In the genomic region with DNA sequence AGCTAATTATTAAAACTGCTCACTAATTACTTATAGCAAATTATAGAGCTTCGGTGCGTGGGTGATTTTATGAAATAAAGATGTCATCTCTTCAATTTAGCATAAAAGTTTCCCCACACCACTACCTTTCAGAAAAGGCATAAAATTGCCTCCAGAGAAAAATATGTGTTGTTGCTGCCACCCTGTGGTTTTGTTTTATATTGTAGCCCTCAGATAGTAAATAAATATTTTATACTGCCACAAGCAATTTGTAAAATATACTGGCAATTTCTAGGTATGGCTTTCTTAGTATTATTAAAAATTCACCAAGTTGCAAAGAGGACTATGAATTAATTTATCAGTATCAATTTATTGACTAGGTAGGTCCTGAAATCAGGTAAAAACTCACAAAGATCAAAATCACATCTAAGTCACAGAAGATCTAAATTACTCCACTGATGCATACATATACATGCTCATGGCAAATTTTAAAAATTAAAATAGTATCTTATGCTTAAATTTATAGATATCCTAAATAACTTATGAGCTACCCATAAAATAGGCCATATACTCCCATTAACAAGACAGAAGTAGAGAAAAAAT, we compare ENCODE assay signal across 8 cellular contexts. TPM values are rescaled to one million over a fixed set of nuclear protein-coding genes. Genes with fewer than 3 reads are reported as not detected.
DNase-seq lines count a peak whose midpoint lies in the region; ATAC-seq, FAIRE-seq and TF ChIP-seq lines count a peak whose summit lies in the region.

No MANE protein-coding gene starts in this region.

- ATAC-seq in natural killer cell (no peak), left colon (peak; percentile 42), HG03097 (IDR thresholded peaks at IDR 0.05; ENCODE audit: low FRiP score, unreplicated experiment) (no peak)
- no peak for ATAC-seq in natural killer cell treated with Interleukin-12 subunit alpha and Interleukin-12 subunit beta and Interleukin-15 and Interleukin-18, amount 100 ng/mL, for 72 hours

- H3K4me1 Mint-ChIP-seq in natural killer cell, result no peaks in the 10 kb centered on the region
- no peaks in the 10 kb centered on the region for H3K4me1 Mint-ChIP-seq in natural killer cell treated with Interleukin-12 subunit alpha and Interleukin-12 subunit beta and Interleukin-15 and Interleukin-18, amount 100 ng/mL, for 72 hours (ENCODE audit: low read depth in 2 of 2)

- DNase-seq in natural killer cell, result no peak
- no peak for DNase-seq in natural killer cell treated with Interleukin-12 subunit alpha and Interleukin-12 subunit beta and Interleukin-15 and Interleukin-18, amount 100 ng/mL, for 72 hours (ENCODE audit: low spot score)
- no peak for DNase-seq in left colon
- DNase-seq in activated gamma-delta T cell treated with Interleukin-2 at 50 U/mL for 16 hours, result no peak
- no peak for DNase-seq in GM19238 (ENCODE audit: insufficient read length, low spot score)

- H3K27ac Mint-ChIP-seq in natural killer cell, result no peak overlapping the region
- H3K27ac Mint-ChIP-seq in natural killer cell treated with Interleukin-12 subunit alpha and Interleukin-12 subunit beta and Interleukin-15 and Interleukin-18, amount 100 ng/mL, for 72 hours, result no peak overlapping the region

- intact Hi-C loops in natural killer cell (cut with micrococcal nuclease), result no loop called here
- intact Hi-C loops in left colon (cut with DNase I, micrococcal nuclease), result no loop called here

- no peaks in the 10 kb centered on the region for H3K36me3 Mint-ChIP-seq in natural killer cell
- no peaks in the 10 kb centered on the region for H3K36me3 Mint-ChIP-seq in natural killer cell treated with Interleukin-12 subunit alpha and Interleukin-12 subunit beta and Interleukin-15 and Interleukin-18, amount 100 ng/mL, for 72 hours

- H3K27me3 Mint-ChIP-seq in natural killer cell (ENCODE audit: low read depth in 2 of 2), result peaks cover 0 to 7% of the 10 kb centered on the region in 2 donors
- H3K27me3 Mint-ChIP-seq in natural killer cell treated with Interleukin-12 subunit alpha and Interleukin-12 subunit beta and Interleukin-15 and Interleukin-18, amount 100 ng/mL, for 72 hours, result peaks cover 0 to 12% of the 10 kb centered on the region in 2 donors

- H3K4me3 Mint-ChIP-seq in natural killer cell, result no peak overlapping the region
- no peak overlapping the region for H3K4me3 Mint-ChIP-seq in natural killer cell treated with Interleukin-12 subunit alpha and Interleukin-12 subunit beta and Interleukin-15 and Interleukin-18, amount 100 ng/mL, for 72 hours

- TF ChIP-seq CTCF in natural killer cell (IDR thresholded peaks at IDR 0.05), result peak; percentile 35
- peak; percentile 54 for TF ChIP-seq CTCF in LNCAP (IDR thresholded peaks at IDR 0.05)

- peak; percentile 90 for FAIRE-seq in TTC549 (lab: Jason Lieb, UNC)

- H3K9me3 Mint-ChIP-seq in natural killer cell, result no peaks in the 10 kb centered on the region
- H3K9me3 Mint-ChIP-seq in natural killer cell treated with Interleukin-12 subunit alpha and Interleukin-12 subunit beta and Interleukin-15 and Interleukin-18, amount 100 ng/mL, for 72 hours, result no peaks in the 10 kb centered on the region

RNA-seq across cellular contexts. Expression of a gene that starts 26.5 kb away (rescaled TPM):
- 10 to 100 TPM; 13.4 to 18.8 (median 16.7) TPM for total RNA-seq in natural killer cell
- 10 to 100 TPM; 45.0 to 46.7 TPM for total RNA-seq in natural killer cell treated with Interleukin-12 subunit alpha and Interleukin-12 subunit beta and Interleukin-15 and Interleukin-18, amount 100 ng/mL, for 72 hours
- total RNA-seq in left colon, result 10 to 100 TPM; 17.8 to 27.3 TPM
